In genomic region chr17:69547947-69548346, GRCh38 we compare ENCODE assay signal across 18 cellular contexts.
DNase-seq lines count a peak whose midpoint lies in the region; ATAC-seq and TF ChIP-seq lines count a peak whose summit lies in the region.
"Had no signal": no experiment of that assay in that cellular context is flagged by ENCODE, and none has a peak within 500 bp of the region (broad histone marks: within the 10 kb centered on the region; RNA-seq: fewer than 3 reads in every experiment).

No MANE protein-coding gene starts in this region.

- H2BK120ac ChIP-seq in neuronal stem cell (ENCODE audit: low read depth, low read length) = no peak overlapping the region

- no peak overlapping the region for H3K23ac ChIP-seq in neuronal stem cell (ENCODE audit: low read depth, low read length, poor library complexity)

- H3K27ac ChIP-seq in OCI-LY3 (ENCODE audit: low read length) = peak overlapping the region; percentile 89
- H3K27ac ChIP-seq in neuronal stem cell (replicated peaks; ENCODE audit: low read length) = no peak overlapping the region
- H3K27ac ChIP-seq: KMS-11, skin epidermis, thoracic aorta had no signal

- H3K4me3 ChIP-seq in OCI-LY3 (ENCODE audit: low read length) = peak overlapping the region; percentile 33
- H3K4me3 ChIP-seq in neuronal stem cell (ENCODE audit: low read length in 2 of 2) = no peak overlapping the region
- H3K4me3 ChIP-seq: skin epidermis, thoracic aorta had no signal

- H3K27ac Mint-ChIP-seq in activated T-helper 17 cell treated with anti-CD3 and anti-CD28 coated beads, Interleukin-2, amount 50 U/mL, for 72 hours = no peak overlapping the region
- H3K27ac Mint-ChIP-seq: CD8-positive, alpha-beta T cell had no signal

- H3K27me3 ChIP-seq in OCI-LY3 (ENCODE audit: low read depth, low read length) (no peaks in the 10 kb centered on the region), neuronal stem cell (ENCODE audit: control insufficient read depth in 3 of 3, insufficient read depth in 3 of 3, low read depth in 1 of 3, low read length in 3 of 3) (no peaks in the 10 kb centered on the region)

- peak overlapping the region; percentile 57 for H3K4me2 ChIP-seq in OCI-LY3 (ENCODE audit: low read length)
- H3K4me2 ChIP-seq in neuronal stem cell (ENCODE audit: insufficient read depth, low read length, poor library complexity, severe bottlenecking) = no peak overlapping the region
- H3K4me2 ChIP-seq: KMS-11 had no signal

- no peak overlapping the region for H3K14ac ChIP-seq in neuronal stem cell (ENCODE audit: low read length)

- H3K9ac ChIP-seq in OCI-LY3 (ENCODE audit: low read length) (peak overlapping the region; percentile 35; the same call in 1 of the 2 replicates), neuronal stem cell (ENCODE audit: low read depth, low read length, poor library complexity) (no peak overlapping the region)
- H3K9ac ChIP-seq: KMS-11 had no signal

- TF ChIP-seq CTCF in OCI-LY3 (IDR thresholded peaks at IDR 0.05; ENCODE audit: low read depth, low read length) = no peak

- no peak overlapping the region for H4K8ac ChIP-seq in neuronal stem cell (ENCODE audit: low read depth, low read length)

- no peak overlapping the region for H2BK15ac ChIP-seq in neuronal stem cell (ENCODE audit: low read length)

- H2AFZ ChIP-seq in OCI-LY3 (ENCODE audit: low read depth, low read length) = no peak overlapping the region
- no peak overlapping the region for H2AFZ ChIP-seq in neuronal stem cell (ENCODE audit: low read length)

- H2BK5ac ChIP-seq in neuronal stem cell (ENCODE audit: low read length) = no peak overlapping the region

- H4K91ac ChIP-seq in neuronal stem cell (ENCODE audit: low read depth, low read length, poor library complexity) = no peak overlapping the region

- WGBS in neuronal stem cell (ENCODE audit: extremely low coverage in 2 of 2, insufficient read length in 2 of 2, insufficient replicate concordance in 1 of 2), 2 donors = no CpG with 5 or more reads among the region's 3 CpGs

- H3K4ac ChIP-seq in neuronal stem cell (ENCODE audit: low read length) = no peak overlapping the region

- H3K36me3 ChIP-seq in OCI-LY3 (replicated peaks; ENCODE audit: low read depth, low read length) (peaks cover 11% of the 10 kb centered on the region), neuronal stem cell (replicated peaks in 1 of 2; ENCODE audit: control insufficient read depth in 2 of 2, insufficient read depth in 2 of 2, low read length in 2 of 2) (peaks cover 0 to 10% of the 10 kb centered on the region in 2 donors)
- H3K36me3 ChIP-seq: thoracic aorta had no signal

- DNase-seq in A172 (ENCODE audit: low spot score) (no peak), neuronal stem cell (ENCODE audit: low spot score) (no peak), NCI-H526 treated with DMSO at 0.1 percent for 48 hours (lab: John Stamatoyannopoulos, UW) (no peak)
- DNase-seq: activated naive CD4-positive, alpha-beta T cell treated with anti-CD3 and anti-CD28 coated beads, Interleukin-2, amount 50 U/mL, for 16 hours; CD8-positive, alpha-beta T cell; naive B cell; NCI-H1105; NCI-H82; posterior cingulate gyrus; stimulated activated CD4-positive, alpha-beta T cell treated with anti-CD3 and anti-CD28 coated beads, Interleukin-4, amount 100 ng/mL, for 1 hour had no signal

- no peak overlapping the region for H2BK12ac ChIP-seq in neuronal stem cell (ENCODE audit: low read length)

- H3K9me3 ChIP-seq in OCI-LY3 (ENCODE audit: insufficient read depth, low read length) (peaks cover 5% of the 10 kb centered on the region), neuronal stem cell (replicated peaks in 1 of 2; ENCODE audit: control insufficient read depth in 2 of 2, insufficient read depth in 1 of 2, low read depth in 1 of 2, low read length in 2 of 2) (no peaks in the 10 kb centered on the region)
- H3K9me3 ChIP-seq: thoracic aorta had no signal

- H3K4me1 ChIP-seq in OCI-LY3 (ENCODE audit: low read length) (peaks cover 62% of the 10 kb centered on the region), neuronal stem cell (ENCODE audit: control insufficient read depth in 2 of 2, insufficient read depth in 1 of 2, low read depth in 1 of 2, low read length in 2 of 2) (no peaks in the 10 kb centered on the region)

- no peaks in the 10 kb centered on the region for H3K27me3 Mint-ChIP-seq in activated T-helper 17 cell treated with anti-CD3 and anti-CD28 coated beads, Interleukin-2, amount 50 U/mL, for 72 hours
- H3K27me3 Mint-ChIP-seq: naive B cell had no signal

- no peaks in the 10 kb centered on the region for H4K20me1 ChIP-seq in OCI-LY3 (ENCODE audit: insufficient read depth, low read length)

- H3K79me1 ChIP-seq in neuronal stem cell (ENCODE audit: low read depth, low read length) = no peaks in the 10 kb centered on the region

- H2AK5ac ChIP-seq in neuronal stem cell (ENCODE audit: low read depth, low read length) = no peak overlapping the region

- H3K18ac ChIP-seq in neuronal stem cell (ENCODE audit: low read length) = no peak overlapping the region

- H3K4me3 Mint-ChIP-seq in activated T-helper 17 cell treated with anti-CD3 and anti-CD28 coated beads, Interleukin-2, amount 50 U/mL, for 72 hours = no peak overlapping the region
- H3K4me3 Mint-ChIP-seq: CD8-positive, alpha-beta T cell; naive B cell had no signal

- H3K4me1 Mint-ChIP-seq in activated T-helper 17 cell treated with anti-CD3 and anti-CD28 coated beads, Interleukin-2, amount 50 U/mL, for 72 hours = no peaks in the 10 kb centered on the region

- peak; percentile 70 for ATAC-seq in GM18858 (IDR thresholded peaks at IDR 0.05; ENCODE audit: unreplicated experiment)
- ATAC-seq in GM21390 (IDR thresholded peaks at IDR 0.05; ENCODE audit: unreplicated experiment) = peak; percentile 66
- ATAC-seq in HG02973 (IDR thresholded peaks at IDR 0.05; ENCODE audit: unreplicated experiment) = peak; percentile 78
- ATAC-seq in activated T-helper 17 cell treated with anti-CD3 and anti-CD28 coated beads, Interleukin-2, amount 50 U/mL, for 72 hours (replicated peaks) = no peak
- ATAC-seq: CD8-positive, alpha-beta T cell had no signal

- no peaks in the 10 kb centered on the region for H3K9me3 Mint-ChIP-seq in activated T-helper 17 cell treated with anti-CD3 and anti-CD28 coated beads, Interleukin-2, amount 50 U/mL, for 72 hours
- H3K9me3 Mint-ChIP-seq: naive B cell had no signal

- H3K36me3 Mint-ChIP-seq in activated T-helper 17 cell treated with anti-CD3 and anti-CD28 coated beads, Interleukin-2, amount 50 U/mL, for 72 hours (ENCODE audit: low read depth) = peaks cover 11% of the 10 kb centered on the region

- H3K79me2 ChIP-seq in OCI-LY3 (ENCODE audit: low read length) = no peaks in the 10 kb centered on the region
